Comparison of ENCODE assay signal across 8 cellular contexts in genomic region chr10:123154092-123154942, GRCh38. TPM values are rescaled to one million over a fixed set of nuclear protein-coding genes. Genes with fewer than 3 reads are reported as not detected.
DNase-seq lines count a peak whose midpoint lies in the region; ATAC-seq and TF ChIP-seq lines count a peak whose summit lies in the region.

TSS of gene BUB3 (plus strand) at chr10:123154402. CDS start at chr10:123154918, 516 bp downstream.

- H3K27ac ChIP-seq in C4-2B (peak within 1 kb of the TSS; percentile 98), left lung (peak within 1 kb of the TSS; percentile 84 to 88)

- peaks cover 29 to 64% of the 10 kb centered on the region in 2 donors for H3K4me1 ChIP-seq in left lung

- peak; percentile 91 for ATAC-seq in GM19395 (IDR thresholded peaks at IDR 0.05; ENCODE audit: unreplicated experiment)
- ATAC-seq in HG03565 (IDR thresholded peaks at IDR 0.05; ENCODE audit: unreplicated experiment) = peak; percentile 81
- peak; percentile 99 for ATAC-seq in left lung

- H3K36me3 ChIP-seq in left lung = peaks cover 0 to 37% of the 10 kb centered on the region in 2 donors

- intact Hi-C loops in left lung (cut with DNase I) = no loop called here

- no peaks in the 10 kb centered on the region for H3K9me3 ChIP-seq in left lung

- H3K4me3 ChIP-seq in left lung = peak within 1 kb of the TSS; percentile 88 to 95

- peak; percentile 94 for DNase-seq in NCI-H774 (lab: John Stamatoyannopoulos, UW)
- peak; percentile 91 to 93 for DNase-seq in activated CD4-positive, alpha-beta T cell treated with anti-CD3 and anti-CD28 coated beads, Interleukin-2, amount 50 U/mL, for 4 hours
- peak; percentile 100 for DNase-seq in dermis blood vessel endothelial cell
- DNase-seq in left lung = peak; percentile 95 to 99
- peak; percentile 83 to 89 for DNase-seq in stimulated activated CD4-positive, alpha-beta T cell treated with anti-CD3 and anti-CD28 coated beads, Interleukin-2, amount 100 ng/mL, for 48 hours

- H3K27me3 ChIP-seq in left lung = peaks cover 39 to 42% of the 10 kb centered on the region in 2 donors

- TF ChIP-seq CTCF in C4-2B (conservative IDR thresholded peaks at IDR 0.05) = no peak
- peak in 1 of 2 donors; percentile 27 for TF ChIP-seq CTCF in left lung (IDR thresholded peaks at IDR 0.05)

RNA-seq across cellular contexts. Expression of gene BUB3, which starts in this region (rescaled TPM):
- 157 and 216 TPM in 2 replicates for total RNA-seq in dermis blood vessel endothelial cell
- total RNA-seq in left lung = 10 to 100 TPM; 63.5 to 65.1 TPM

Comparison
In these comparisons a context has a peak if more than half of its experiments do, and no peak if none do; other contexts are left out.
1. Peak in every context shown above with its lines: DNase-seq, ATAC-seq, H3K4me3 ChIP-seq and H3K27ac ChIP-seq.